In genomic region chr16:46889245-46889941, GRCh38 we compare ENCODE assay signal across 2 cellular contexts.
TF ChIP-seq lines count a peak whose summit lies in the region.

No MANE protein-coding gene starts in this region.

TF ChIP-seq in HEK293, 187 proteins besides CTCF, POLR2A, EP300 and RAD21 (continued from another document):
- TF ChIP-seq ZBTB26 (tag by site-specific recombination; optimal IDR thresholded peaks at IDR 0.05), result no peak

TF ChIP-seq in WTC11, 78 proteins besides CTCF, POLR2A, EP300 and RAD21 (continued from another document):
- TF ChIP-seq RELA (CRISPR knock-in tag; IDR thresholded peaks at IDR 0.05; ENCODE audit: borderline replicate concordance), result no peak
- no peak for TF ChIP-seq NFYB (CRISPR knock-in tag; conservative IDR thresholded peaks at IDR 0.05; ENCODE audit: low read depth)
- no peak for TF ChIP-seq ESRRA (CRISPR knock-in tag; IDR thresholded peaks at IDR 0.05; ENCODE audit: borderline replicate concordance)
- TF ChIP-seq FOXP4 (CRISPR knock-in tag; IDR thresholded peaks at IDR 0.05), result no peak
- no peak for TF ChIP-seq TCF7 (CRISPR knock-in tag; IDR thresholded peaks at IDR 0.05; ENCODE audit: low read depth)
- TF ChIP-seq ZNF532 (CRISPR knock-in tag; IDR thresholded peaks at IDR 0.05; ENCODE audit: borderline replicate concordance), result no peak
- TF ChIP-seq CBFB (CRISPR knock-in tag; IDR thresholded peaks at IDR 0.05; ENCODE audit: low read depth), result no peak
- TF ChIP-seq TEAD1 (CRISPR knock-in tag; IDR thresholded peaks at IDR 0.05), result no peak
